8 cellular contexts compared by ENCODE assay signal in genomic region chr1:80878343-80878742, GRCh38.
"Had no signal": no experiment of that assay in that cellular context is flagged by ENCODE, and none has a peak within 500 bp of the region (broad histone marks: within the 10 kb centered on the region; RNA-seq: fewer than 3 reads in every experiment).

No MANE protein-coding gene starts in this region.

- H3K4me3 ChIP-seq: GM12878 had no signal

- DNase-seq: GDM1, GF-D8 had no signal

- FAIRE-seq: G401.6, GM12878, GM12891, GM12892, GM18507, GM19239 had no signal
